Comparison of ENCODE assay signal across 22 cellular contexts in genomic region chr6:166338854-166339253, GRCh38. TPM values are rescaled to one million over a fixed set of nuclear protein-coding genes. Genes with fewer than 3 reads are reported as not detected.
DNase-seq lines count a peak whose midpoint lies in the region; ATAC-seq, FAIRE-seq and TF ChIP-seq lines count a peak whose summit lies in the region.
"Had no signal": no experiment of that assay in that cellular context is flagged by ENCODE, and none has a peak within 500 bp of the region (broad histone marks: within the 10 kb centered on the region; RNA-seq: fewer than 3 reads in every experiment).

No MANE protein-coding gene starts in this region.

- H4K20me1 ChIP-seq in HepG2 (ENCODE audit: insufficient read depth, low read length), result peaks cover 37% of the 10 kb centered on the region
- H4K20me1 ChIP-seq in K562 (replicated peaks; ENCODE audit: control insufficient read depth, insufficient read depth, low read length), result peaks cover 22% of the 10 kb centered on the region; the same call in 1 of the 2 replicates

- POLR2A ChIA-PET in HepG2 (lab: Yijun Ruan, JAX) (no interaction called here), K562 (lab: Yijun Ruan, JAX) (no interaction called here)

- H3K79me2 ChIP-seq in HepG2 (ENCODE audit: insufficient read depth, low read length) (peaks cover 94% of the 10 kb centered on the region), K562 (ENCODE audit: control insufficient read depth, insufficient read depth, low read length) (peaks cover 94% of the 10 kb centered on the region)

- TF ChIP-seq RAD21 in HepG2 (CRISPR knock-in tag; IDR thresholded peaks at IDR 0.05) (no peak), K562 (CRISPR knock-in tag; conservative IDR thresholded peaks at IDR 0.05 in 1 of 2, IDR thresholded peaks at IDR 0.05 in 1 of 2) (no peak)

- H2AFZ ChIP-seq in HepG2 (ENCODE audit: low read length), result no peak overlapping the region
- no peak overlapping the region for H2AFZ ChIP-seq in K562 (ENCODE audit: low read depth, low read length)
- H2AFZ ChIP-seq: GM23248 had no signal

- H3K9ac ChIP-seq in HepG2 (ENCODE audit: insufficient read depth, low read depth, low read length) (no peak overlapping the region), K562 (ENCODE audit: insufficient read depth in 1 of 2, low read depth in 2 of 2, low read length in 2 of 2) (no peak overlapping the region; a peak in 1 of 4 replicates)
- H3K9ac ChIP-seq: GM23248, SK-N-SH had no signal

- H3K27me3 ChIP-seq in HepG2 (ENCODE audit: control insufficient read depth in 1 of 2, insufficient read depth in 2 of 2, low read length in 2 of 2), result no peaks in the 10 kb centered on the region; a peak in 1 of 5 replicates
- H3K27me3 ChIP-seq in right lobe of liver, result no peaks in the 10 kb centered on the region
- H3K27me3 ChIP-seq in K562 (ENCODE audit: control insufficient read depth in 2 of 2, insufficient read depth in 2 of 2, low read length in 2 of 2), result no peaks in the 10 kb centered on the region

- H3K27ac ChIP-seq in HepG2 (ENCODE audit: extremely low read length, insufficient read depth, low read length) (no peak overlapping the region), right lobe of liver (no peak overlapping the region), K562 (ENCODE audit: extremely low read depth, low read depth, low read length) (no peak overlapping the region)
- H3K27ac ChIP-seq: GM23248 had no signal

- peaks cover 17% of the 10 kb centered on the region for H3K9me1 ChIP-seq in K562 (ENCODE audit: control insufficient read depth, insufficient read depth, low read length)

- H3K4me1 ChIP-seq in HepG2 (ENCODE audit: insufficient read depth, low read length) (peaks cover 44% of the 10 kb centered on the region), right lobe of liver (peaks cover 0 to 22% (median 5%) of the 10 kb centered on the region in 4 donors), K562 (replicated peaks in 1 of 2; ENCODE audit: control insufficient read depth in 2 of 2, insufficient read depth in 2 of 2, low read length in 2 of 2) (peaks cover 10 to 17% of the 10 kb centered on the region in 2 experiments; a peak in 4 of 5 replicates)

- H3K4me3 ChIP-seq in HepG2 (replicated peaks in 1 of 3; ENCODE audit: insufficient read depth in 1 of 3, low read depth in 2 of 3, low read length in 3 of 3) (no peak overlapping the region), right lobe of liver (no peak overlapping the region), K562 (no peak overlapping the region)
- H3K4me3 ChIP-seq: GM23248 had no signal

- in situ Hi-C loops in HepG2 (cut with HindIII; ENCODE audit: extremely low pct_ligation_motif_present, low pct_unique_long_range_greater_than_20kb), result no loop called here
- in situ Hi-C loops in K562 (cut with MboI), result no loop called here

- 0 out of 4 replicates have a peak, but pooled peaks of 1 of the 2 experiments have one; percentile 8 for TF ChIP-seq POLR2A in HepG2 (IDR thresholded peaks at IDR 0.05; ENCODE audit: insufficient read depth in 1 of 2, low read depth in 2 of 2, low read length in 2 of 2)
- TF ChIP-seq POLR2A in right lobe of liver (IDR thresholded peaks at IDR 0.05), result no peak
- no peak; the same call in 1 of the 2 replicates for TF ChIP-seq POLR2A in GM12891 (IDR thresholded peaks at IDR 0.05; ENCODE audit: low read depth, low read length)
- no peak for TF ChIP-seq POLR2A in K562 (conservative IDR thresholded peaks at IDR 0.05)

- intact Hi-C loops in HepG2 (cut with micrococcal nuclease; ENCODE audit: unreplicated experiment) (no loop called here), right lobe of liver (cut with DNase I) (no loop called here), K562 (cut with micrococcal nuclease) (no loop called here)

- TF ChIP-seq CTCF in HepG2 (CRISPR knock-in tag; IDR thresholded peaks at IDR 0.05), result no peak
- no peak for TF ChIP-seq CTCF in right lobe of liver (IDR thresholded peaks at IDR 0.05)
- TF ChIP-seq CTCF in K562 (IDR thresholded peaks at IDR 0.05 in 2 of 3, conservative IDR thresholded peaks at IDR 0.05 in 1 of 3; ENCODE audit: insufficient read depth in 2 of 3, low read depth in 1 of 3, low read length in 3 of 3), result no peak

- WGBS in HepG2 (ENCODE audit: low lambda C conversion rate), result 98% methylated on average over 9 of the region's 9 CpGs
- WGBS in right lobe of liver (ENCODE audit: insufficient coverage, low coverage, low lambda C conversion rate, missing lambda C conversion rate), result 95% methylated on average over 4 of the region's 9 CpGs
- 96% methylated on average over 9 of the region's 9 CpGs for WGBS in K562 (ENCODE audit: insufficient coverage, low coverage, missing lambda C conversion rate)

- H3K9me3 ChIP-seq in HepG2 (ENCODE audit: low read length) (no peaks in the 10 kb centered on the region), right lobe of liver (no peaks in the 10 kb centered on the region), K562 (replicated peaks; ENCODE audit: control insufficient read depth, insufficient read depth, low read depth, low read length) (no peaks in the 10 kb centered on the region)
- H3K9me3 ChIP-seq: Caco-2, SK-N-SH had no signal

- no TSS peak for BruUV-seq in HepG2 (replicated peaks; lab: Mats Ljungman, UMichigan)
- BruUV-seq in K562 (replicated peaks; lab: Mats Ljungman, UMichigan), result no TSS peak

- DNase-seq in HepG2 (ENCODE audit: low spot score) (no peak), right lobe of liver (no peak), GM12891 (ENCODE audit: insufficient read length, low spot score) (no peak), K562 (ENCODE audit: extremely low read depth in 1 of 4, low spot score in 3 of 4) (peak in 1 of 4 experiments; percentile 9)
- no peak for DNase-seq in effector CD8-positive, alpha-beta T cell (lab: John Stamatoyannopoulos, UW)
- DNase-seq: C1 segment of cervical spinal cord; Caco-2; CD8-positive, alpha-beta T cell; GF-D8; GM23248; H9; KBM-7; MM.1S; NCI-H2029; NCI-H446; NCI-H524 treated with DMSO at 0.1 percent for 48 hours; NCI-H774; PC-3; SK-N-SH had no signal

- H3K36me3 ChIP-seq in HepG2 (replicated peaks in 1 of 2; ENCODE audit: control insufficient read depth in 1 of 2, insufficient read depth in 2 of 2, low read length in 2 of 2) (peaks cover 17 to 47% of the 10 kb centered on the region in 2 experiments), right lobe of liver (peaks cover 0 to 16% (median 4%) of the 10 kb centered on the region in 4 donors), K562 (ENCODE audit: control insufficient read depth, insufficient read depth, low read length) (peaks cover 65% of the 10 kb centered on the region)

- no peak for FAIRE-seq in HepG2 (lab: Jason Lieb, UNC)
- peak; percentile 82 for FAIRE-seq in GM12891 (lab: Jason Lieb, UNC)
- no peak for FAIRE-seq in K562 (lab: Jason Lieb, UNC)

- TF ChIP-seq EP300 in HepG2 (IDR thresholded peaks at IDR 0.05; ENCODE audit: low read depth in 2 of 2, low read length in 2 of 2), result no peak
- TF ChIP-seq EP300 in HepG2 (CRISPR knock-in tag; IDR thresholded peaks at IDR 0.05; ENCODE audit: borderline replicate concordance), result no peak
- no peak for TF ChIP-seq EP300 in K562 (IDR thresholded peaks at IDR 0.05; ENCODE audit: low read length)

- ATAC-seq in HepG2, result no peak
- no peak for ATAC-seq in right lobe of liver
- ATAC-seq in K562, result no peak
- no peak for ATAC-seq in HG03108 (IDR thresholded peaks at IDR 0.05; ENCODE audit: unreplicated experiment)
- ATAC-seq in HG02759 (IDR thresholded peaks at IDR 0.05; ENCODE audit: unreplicated experiment), result no peak
- ATAC-seq: CD8-positive, alpha-beta T cell; PC-3 had no signal

- H3K4me2 ChIP-seq in HepG2 (ENCODE audit: low read depth, low read length) (no peak overlapping the region), K562 (ENCODE audit: insufficient read depth, low read length) (no peak overlapping the region)
- H3K4me2 ChIP-seq: SK-N-SH had no signal

- CTCF ChIA-PET in HepG2 (lab: Yijun Ruan, JAX; ENCODE audit: low intra/inter-chr PET ratio, low total read pairs) (no interaction called here), K562 (lab: Yijun Ruan, JAX; ENCODE audit: low intra/inter-chr PET ratio) (interaction anchor here (0.6 kb wide), 1 partner anchor 25 kb away, joined by 6 read pairs; no protein-coding TSS in a partner anchor)

RNA-seq across cellular contexts. Expression of gene SFT2D1, which starts 3.5 kb away (rescaled TPM):
- 90.7 and 115 TPM in 2 replicates for total RNA-seq in HepG2 (2016; rRNA removed; fragmentation: Illumina TruSeq; extraction: Trizol)
- 57.6 and 70.5 TPM in 2 replicates for total RNA-seq in HepG2 (2016; cell fraction: cytosol; rRNA removed; fragmentation: Illumina TruSeq; extraction: Trizol; ENCODE audit: low read depth)
- total RNA-seq in HepG2 (2016; cell fraction: insoluble cytoplasmic fraction; rRNA removed; fragmentation: Illumina TruSeq; extraction: Trizol), result 91.5 and 114 TPM in 2 replicates
- 89.7 and 105 TPM in 2 replicates for total RNA-seq in HepG2 (2016; cell fraction: membrane; rRNA removed; fragmentation: Illumina TruSeq; extraction: Trizol)
- total RNA-seq in HepG2 (2016; cell fraction: nucleus; rRNA removed; fragmentation: Illumina TruSeq; extraction: Trizol), result 87.1 and 96.7 TPM in 2 replicates
- 127 and 147 TPM in 2 replicates for polyA plus RNA-seq in HepG2 (2011; rRNA removed)
- polyA plus RNA-seq in HepG2 (2011; cell fraction: cytosol; rRNA removed), result 78.9 and 125 TPM in 2 replicates
- polyA plus RNA-seq in HepG2 (2011; cell fraction: nucleus; rRNA removed), result 56.7 and 94.6 TPM in 2 replicates
- polyA plus RNA-seq in HepG2 (2012), result 100 and 109 TPM in 2 replicates
- polyA plus RNA-seq in HepG2 (2016; cell fraction: cytosol; fragmentation: Illumina TruSeq; extraction: Trizol; ENCODE audit: low read depth), result 67.5 and 94.2 TPM in 2 replicates
- polyA plus RNA-seq in HepG2 (2016; cell fraction: insoluble cytoplasmic fraction; fragmentation: Illumina TruSeq; extraction: Trizol; ENCODE audit: low read depth), result 112 and 116 TPM in 2 replicates
- 96.5 and 108 TPM in 2 replicates for polyA plus RNA-seq in HepG2 (2016; cell fraction: membrane; fragmentation: Illumina TruSeq; extraction: Trizol; ENCODE audit: low read depth)
- polyA plus RNA-seq in HepG2 (2016; cell fraction: nucleus; fragmentation: Illumina TruSeq; extraction: Trizol; ENCODE audit: insufficient read depth, low read depth), result 168 and 175 TPM in 2 replicates
- 13.9 and 35.5 TPM in 2 replicates for polyA minus RNA-seq in HepG2 (2011; rRNA and poly(A)+ RNA removed; ENCODE audit: low replicate concordance)
- 26.1 and 26.7 TPM in 2 replicates for polyA minus RNA-seq in HepG2 (2011; cell fraction: cytosol; rRNA and poly(A)+ RNA removed)
- polyA minus RNA-seq in HepG2 (2011; cell fraction: nucleus; rRNA and poly(A)+ RNA removed), result 65.1 and 95.4 TPM in 2 replicates
- 10 to 100 TPM in 5 of 6 experiments, 1 to 10 TPM in 1; 6.7 to 14.0 (median 12.8) TPM for total RNA-seq in right lobe of liver
- 118 TPM for polyA plus RNA-seq in GM12891 (2012; ENCODE audit: low read depth, missing spikeins)
- total RNA-seq in K562 (2011; cell fraction: chromatin; rRNA removed; ENCODE audit: low replicate concordance), result 89.6 and 170 TPM in 2 replicates
- total RNA-seq in K562 (2011; cell fraction: nucleolus; rRNA removed), result 65.9 and 78.2 TPM in 2 replicates
- 150 and 228 TPM in 2 replicates for total RNA-seq in K562 (2011; cell fraction: nucleoplasm; rRNA removed)
- 59.5 and 63.1 TPM in 2 replicates for total RNA-seq in K562 (2014; rRNA removed)
- 67.1 and 75.7 TPM in 2 replicates for total RNA-seq in K562 (2014; rRNA removed; fragmentation: Illumina TruSeq; extraction: Trizol)
- 50.1 and 54.4 TPM in 2 replicates for total RNA-seq in K562 (2015; rRNA removed; fragmentation: Illumina TruSeq; extraction: Trizol)
- 68.7 and 81.0 TPM in 2 replicates for total RNA-seq in K562 (2021)
- 129 and 140 TPM in 2 replicates for polyA plus RNA-seq in K562 (2011; rRNA removed)
- 67.3 and 111 TPM in 2 replicates for polyA plus RNA-seq in K562 (2011; cell fraction: cytosol; rRNA removed)
- 110 and 178 TPM in 2 replicates for polyA plus RNA-seq in K562 (2011; cell fraction: nucleus; rRNA removed)
- 76.9 and 85.8 TPM in 2 replicates for polyA plus RNA-seq in K562 (2012)
- 80.1 and 81.5 TPM in 2 replicates for polyA plus RNA-seq in K562 (2014; fragmentation: Illumina TruSeq; extraction: Trizol)
- 10 to 100 TPM; 73.0 to 74.6 TPM for polyA plus RNA-seq in K562 (2014; fragmentation: Nextera tagmentation; extraction: Ambion mirVana)
- 106 and 111 TPM in 2 replicates for polyA plus RNA-seq in K562 (2014; rRNA removed)
- polyA minus RNA-seq in K562 (2011; rRNA and poly(A)+ RNA removed), result 64.9 and 66.3 TPM in 2 replicates
- 18.2 and 18.4 TPM in 2 replicates for polyA minus RNA-seq in K562 (2011; cell fraction: cytosol; rRNA and poly(A)+ RNA removed)
- 37.4 and 67.9 TPM in 2 replicates for polyA minus RNA-seq in K562 (2011; cell fraction: nucleus; rRNA and poly(A)+ RNA removed)

RNA-seq across cellular contexts. Expression of gene PRR18, which starts 30.7 kb away (rescaled TPM):
- 0.04 TPM in 1 of 2 replicates, not detected in the other for total RNA-seq in HepG2 (2016; rRNA removed; fragmentation: Illumina TruSeq; extraction: Trizol)
- total RNA-seq in HepG2 (2016; cell fraction: cytosol; rRNA removed; fragmentation: Illumina TruSeq; extraction: Trizol; ENCODE audit: low read depth), result not detected in 2 replicates
- total RNA-seq in HepG2 (2016; cell fraction: insoluble cytoplasmic fraction; rRNA removed; fragmentation: Illumina TruSeq; extraction: Trizol), result 0.06 TPM in 1 of 2 replicates, not detected in the other
- 0.09 TPM in 1 of 2 replicates, not detected in the other for total RNA-seq in HepG2 (2016; cell fraction: membrane; rRNA removed; fragmentation: Illumina TruSeq; extraction: Trizol)
- not detected in 2 replicates for total RNA-seq in HepG2 (2016; cell fraction: nucleus; rRNA removed; fragmentation: Illumina TruSeq; extraction: Trizol)
- polyA plus RNA-seq in HepG2 (2011; rRNA removed), result 0.01 and 0.04 TPM in 2 replicates
- 0.04 and 0.05 TPM in 2 replicates for polyA plus RNA-seq in HepG2 (2011; cell fraction: cytosol; rRNA removed)
- 0.10 TPM in 1 of 2 replicates, not detected in the other for polyA plus RNA-seq in HepG2 (2011; cell fraction: nucleus; rRNA removed)
- polyA plus RNA-seq in HepG2 (2012), result not detected in 2 replicates
- polyA plus RNA-seq in HepG2 (2016; cell fraction: cytosol; fragmentation: Illumina TruSeq; extraction: Trizol; ENCODE audit: low read depth), result not detected in 2 replicates
- polyA plus RNA-seq in HepG2 (2016; cell fraction: insoluble cytoplasmic fraction; fragmentation: Illumina TruSeq; extraction: Trizol; ENCODE audit: low read depth), result 0.10 and 0.19 TPM in 2 replicates
- 0.16 TPM in 1 of 2 replicates, not detected in the other for polyA plus RNA-seq in HepG2 (2016; cell fraction: membrane; fragmentation: Illumina TruSeq; extraction: Trizol; ENCODE audit: low read depth)
- polyA plus RNA-seq in HepG2 (2016; cell fraction: nucleus; fragmentation: Illumina TruSeq; extraction: Trizol; ENCODE audit: insufficient read depth, low read depth), result not detected in 2 replicates
- polyA minus RNA-seq in HepG2 (2011; rRNA and poly(A)+ RNA removed; ENCODE audit: low replicate concordance), result not detected in 2 replicates
- polyA minus RNA-seq in HepG2 (2011; cell fraction: cytosol; rRNA and poly(A)+ RNA removed), result not detected in 2 replicates
- polyA minus RNA-seq in HepG2 (2011; cell fraction: nucleus; rRNA and poly(A)+ RNA removed), result 0.12 TPM in 1 of 2 replicates, not detected in the other
- 1 to 10 TPM in 4 of 6 experiments, under 1 TPM in 2; 0.39 to 3.6 (median 1.6) TPM for total RNA-seq in right lobe of liver
- polyA plus RNA-seq in GM12891 (2012; ENCODE audit: low read depth, missing spikeins), result 5.7 TPM
- not detected in 2 replicates for total RNA-seq in K562 (2011; cell fraction: chromatin; rRNA removed; ENCODE audit: low replicate concordance)
- not detected in 2 replicates for total RNA-seq in K562 (2011; cell fraction: nucleolus; rRNA removed)
- not detected in 2 replicates for total RNA-seq in K562 (2011; cell fraction: nucleoplasm; rRNA removed)
- total RNA-seq in K562 (2014; rRNA removed), result not detected in 2 replicates
- total RNA-seq in K562 (2014; rRNA removed; fragmentation: Illumina TruSeq; extraction: Trizol), result not detected in 2 replicates
- not detected in 2 replicates for total RNA-seq in K562 (2015; rRNA removed; fragmentation: Illumina TruSeq; extraction: Trizol)
- total RNA-seq in K562 (2021), result not detected in 2 replicates
- not detected in 2 replicates for polyA plus RNA-seq in K562 (2011; rRNA removed)
- not detected in 2 replicates for polyA plus RNA-seq in K562 (2011; cell fraction: cytosol; rRNA removed)
- polyA plus RNA-seq in K562 (2011; cell fraction: nucleus; rRNA removed), result not detected in 2 replicates
- polyA plus RNA-seq in K562 (2012), result 0.06 TPM in 1 of 2 replicates, not detected in the other
- polyA plus RNA-seq in K562 (2014; fragmentation: Illumina TruSeq; extraction: Trizol), result not detected in 2 replicates
- not detected for polyA plus RNA-seq in K562 (2014; fragmentation: Nextera tagmentation; extraction: Ambion mirVana)
- not detected in 2 replicates for polyA plus RNA-seq in K562 (2014; rRNA removed)
- polyA minus RNA-seq in K562 (2011; rRNA and poly(A)+ RNA removed), result not detected in 2 replicates
- not detected in 2 replicates for polyA minus RNA-seq in K562 (2011; cell fraction: cytosol; rRNA and poly(A)+ RNA removed)
- not detected in 2 replicates for polyA minus RNA-seq in K562 (2011; cell fraction: nucleus; rRNA and poly(A)+ RNA removed)
- total RNA-seq: CD8-positive, alpha-beta T cell; GM23248; H9; HT-29; PC-3 had no signal
- polyA plus RNA-seq: GM23248 had no signal

RNA-seq across cellular contexts. Expression of gene MPC1, which starts 43.9 kb away (rescaled TPM):
- total RNA-seq in HepG2 (2016; rRNA removed; fragmentation: Illumina TruSeq; extraction: Trizol) (214 and 289 TPM in 2 replicates), right lobe of liver (100 to 1,000 TPM; 102 to 298 (median 180) TPM), K562 (2014; rRNA removed) (78.6 and 97.7 TPM in 2 replicates), K562 (2014; rRNA removed; fragmentation: Illumina TruSeq; extraction: Trizol) (132 and 145 TPM in 2 replicates), K562 (2015; rRNA removed; fragmentation: Illumina TruSeq; extraction: Trizol) (141 and 149 TPM in 2 replicates), K562 (2021) (103 and 110 TPM in 2 replicates)
- total RNA-seq in HepG2 (2016; cell fraction: cytosol; rRNA removed; fragmentation: Illumina TruSeq; extraction: Trizol; ENCODE audit: low read depth), result 81.3 and 95.3 TPM in 2 replicates
- 218 and 286 TPM in 2 replicates for total RNA-seq in HepG2 (2016; cell fraction: insoluble cytoplasmic fraction; rRNA removed; fragmentation: Illumina TruSeq; extraction: Trizol)
- total RNA-seq in HepG2 (2016; cell fraction: membrane; rRNA removed; fragmentation: Illumina TruSeq; extraction: Trizol), result 145 and 164 TPM in 2 replicates
- total RNA-seq in HepG2 (2016; cell fraction: nucleus; rRNA removed; fragmentation: Illumina TruSeq; extraction: Trizol), result 93.1 and 102 TPM in 2 replicates
- polyA plus RNA-seq in HepG2 (2011; rRNA removed) (168 and 189 TPM in 2 replicates), K562 (2011; rRNA removed) (115 and 138 TPM in 2 replicates), K562 (2014; fragmentation: Illumina TruSeq; extraction: Trizol) (148 and 185 TPM in 2 replicates), K562 (2014; fragmentation: Nextera tagmentation; extraction: Ambion mirVana) (100 to 1,000 TPM; 138 to 144 TPM), K562 (2014; rRNA removed) (113 and 114 TPM in 2 replicates)
- polyA plus RNA-seq in HepG2 (2011; cell fraction: cytosol; rRNA removed), result 191 and 239 TPM in 2 replicates
- polyA plus RNA-seq in HepG2 (2011; cell fraction: nucleus; rRNA removed), result 59.3 and 82.2 TPM in 2 replicates
- polyA plus RNA-seq in HepG2 (2012), result 136 and 137 TPM in 2 replicates
- polyA plus RNA-seq in HepG2 (2016; cell fraction: cytosol; fragmentation: Illumina TruSeq; extraction: Trizol; ENCODE audit: low read depth), result 98.8 and 128 TPM in 2 replicates
- 328 and 353 TPM in 2 replicates for polyA plus RNA-seq in HepG2 (2016; cell fraction: insoluble cytoplasmic fraction; fragmentation: Illumina TruSeq; extraction: Trizol; ENCODE audit: low read depth)
- 150 and 186 TPM in 2 replicates for polyA plus RNA-seq in HepG2 (2016; cell fraction: membrane; fragmentation: Illumina TruSeq; extraction: Trizol; ENCODE audit: low read depth)
- polyA plus RNA-seq in HepG2 (2016; cell fraction: nucleus; fragmentation: Illumina TruSeq; extraction: Trizol; ENCODE audit: insufficient read depth, low read depth), result 207 and 211 TPM in 2 replicates
- 5.6 and 40.9 TPM in 2 replicates for polyA minus RNA-seq in HepG2 (2011; rRNA and poly(A)+ RNA removed; ENCODE audit: low replicate concordance)
- 51.6 and 57.8 TPM in 2 replicates for polyA minus RNA-seq in HepG2 (2011; cell fraction: cytosol; rRNA and poly(A)+ RNA removed)
- 27.4 and 41.9 TPM in 2 replicates for polyA minus RNA-seq in HepG2 (2011; cell fraction: nucleus; rRNA and poly(A)+ RNA removed)
- polyA plus RNA-seq in GM12891 (2012; ENCODE audit: low read depth, missing spikeins), result 62.7 TPM
- 21.5 and 61.7 TPM in 2 replicates for total RNA-seq in K562 (2011; cell fraction: chromatin; rRNA removed; ENCODE audit: low replicate concordance)
- total RNA-seq in K562 (2011; cell fraction: nucleolus; rRNA removed), result 19.8 and 26.6 TPM in 2 replicates
- 29.1 and 45.8 TPM in 2 replicates for total RNA-seq in K562 (2011; cell fraction: nucleoplasm; rRNA removed)
- 100 and 103 TPM in 2 replicates for polyA plus RNA-seq in K562 (2011; cell fraction: cytosol; rRNA removed)
- polyA plus RNA-seq in K562 (2011; cell fraction: nucleus; rRNA removed), result 48.3 and 68.3 TPM in 2 replicates
- polyA plus RNA-seq in K562 (2012), result 93.8 and 104 TPM in 2 replicates
- 54.6 and 59.0 TPM in 2 replicates for polyA minus RNA-seq in K562 (2011; rRNA and poly(A)+ RNA removed)
- polyA minus RNA-seq in K562 (2011; cell fraction: cytosol; rRNA and poly(A)+ RNA removed), result 18.7 and 38.7 TPM in 2 replicates
- 5.8 and 14.9 TPM in 2 replicates for polyA minus RNA-seq in K562 (2011; cell fraction: nucleus; rRNA and poly(A)+ RNA removed)

Comparison
In these comparisons a context has a peak if more than half of its experiments do, and no peak if none do; other contexts are left out.
1. Of the 241 proteins assayed by ChIP-seq in both HepG2 and K562: peak only in HepG2: none; only in K562: none; in both: RBFOX2; in neither: 239; mixed calls (peak in some experiments, not most) for 1.